ENCODE assay signal across 8 cellular contexts in the genomic region with DNA sequence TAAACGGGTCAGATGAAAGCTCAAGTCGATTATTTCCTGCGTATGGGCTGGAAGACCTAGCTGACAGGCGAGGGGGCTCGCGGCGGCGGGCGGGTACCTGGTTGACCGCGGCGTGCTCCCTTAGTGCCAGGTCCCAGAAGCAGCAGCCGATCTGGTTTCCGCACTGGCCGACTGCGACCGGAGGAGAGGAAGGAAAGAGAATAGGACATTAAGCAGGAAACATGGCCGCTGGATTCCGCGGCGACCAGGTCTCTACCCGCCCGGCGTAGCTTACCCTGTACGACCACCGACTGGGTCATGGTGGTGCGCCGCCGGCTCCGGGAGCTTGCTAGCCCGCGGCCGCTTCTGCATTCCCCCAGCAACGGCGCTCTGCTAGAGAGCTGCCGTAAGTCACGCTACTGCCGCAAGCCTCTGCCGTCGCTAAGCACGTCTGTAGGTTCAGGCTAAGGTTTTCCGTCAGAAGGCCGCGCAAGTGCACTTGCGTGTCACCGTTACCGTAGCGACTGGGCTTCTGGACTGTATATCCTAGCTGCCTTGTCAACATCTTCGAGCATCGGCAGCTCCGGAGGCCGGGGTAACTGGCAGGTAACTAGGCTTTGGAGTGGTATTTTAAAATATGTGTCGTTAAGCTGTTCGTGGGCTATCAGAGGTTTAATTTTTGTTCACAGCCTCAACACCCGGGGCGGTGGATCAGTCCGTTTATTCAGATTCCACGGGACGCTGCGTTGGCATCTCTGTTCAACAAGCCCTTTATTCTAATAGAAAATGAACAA. TPM values are rescaled to one million over a fixed set of nuclear protein-coding genes. Genes with fewer than 3 reads are reported as not detected.
A peak's percentile ranks its signal among the peaks of the same experiment; 100 is the strongest.
DNase-seq lines count a peak whose midpoint lies in the region; ATAC-seq, FAIRE-seq and TF ChIP-seq lines count a peak whose summit lies in the region.

TSS of gene FAM229B (plus strand) at position 456 of the 773 bp plus-strand sequence. CDS start 11,693 bp downstream, outside the sequence.
TSS of gene TUBE1 (minus strand) at position 347 of the 773 bp plus-strand sequence. CDS start at position 299, 48 bp downstream.

- H3K4me1 ChIP-seq in keratinocyte (ENCODE audit: control insufficient read depth, extremely low read depth, insufficient read depth, low read length): peaks cover 5% of the 10 kb centered on the region

- TF ChIP-seq POLR2A in GM18951 (IDR thresholded peaks at IDR 0.05; ENCODE audit: extremely low read depth, insufficient read depth, insufficient read length): peak; percentile 85

- H3K9me1 ChIP-seq in keratinocyte (ENCODE audit: control insufficient read depth, extremely low read depth, insufficient read depth, low read length): no peaks in the 10 kb centered on the region

- no peaks in the 10 kb centered on the region for H3K79me2 ChIP-seq in keratinocyte (ENCODE audit: control insufficient read depth, insufficient read depth, low read length)

- peak within 1 kb of the TSS; percentile 96 for H3K4me2 ChIP-seq in keratinocyte (ENCODE audit: control insufficient read depth, extremely low read depth, insufficient read depth, low read depth, low read length)

- peak; percentile 92 for FAIRE-seq in keratinocyte (lab: Jason Lieb, UNC)

- in situ Hi-C loops in GM18951 (cut with MboI; ENCODE audit: low sequenced_read_pairs, unreplicated experiment): no loop called here

- no peaks in the 10 kb centered on the region for H3K27me3 ChIP-seq in keratinocyte (ENCODE audit: control insufficient read depth, extremely low read depth, insufficient read depth, low read length)

- H3K27ac ChIP-seq in keratinocyte (ENCODE audit: control insufficient read depth, insufficient read depth, low read length): peak within 1 kb of the TSS; percentile 76

- peak; percentile 97 for ATAC-seq in HG03175 (IDR thresholded peaks at IDR 0.05; ENCODE audit: unreplicated experiment)

- dilution Hi-C loops in keratinocyte (cut with MboI; ENCODE audit: extremely low pct_ligation_motif_present, low sequenced_read_pairs): no loop called here

- peak within 1 kb of the TSS; percentile 86 for H3K9ac ChIP-seq in keratinocyte (ENCODE audit: control insufficient read depth, extremely low read depth, insufficient read depth, low read length)

- DNase-seq in AG09319 (ENCODE audit: extremely low read depth, low read depth) (peak; percentile 96), NCI-H226 (peak; percentile 95), cerebellar nuclear complex (lab: John Stamatoyannopoulos, UW) (peak; percentile 83 to 89), keratinocyte (ENCODE audit: low read depth, low spot score) (peak; percentile 87)
- peak; percentile 54 to 80 (median 72) for DNase-seq in activated CD4-positive, CD25-positive, alpha-beta regulatory T cell (lab: John Stamatoyannopoulos, UW)
- peak; percentile 72 for DNase-seq in stimulated activated CD4-positive, alpha-beta T cell treated with anti-CD3 and anti-CD28 coated beads, Interleukin-15, amount 100 ng/mL, for 1 hour (ENCODE audit: low read depth in 1 of 2, low spot score in 1 of 2)

- TF ChIP-seq CTCF in AG09319 (IDR thresholded peaks at IDR 0.05; ENCODE audit: low read depth, low read length): no peak
- peak in 1 of 3 experiments; percentile 9 for TF ChIP-seq CTCF in keratinocyte (optimal IDR thresholded peaks at IDR 0.05 in 1 of 3, IDR thresholded peaks at IDR 0.05 in 1 of 3, conservative IDR thresholded peaks at IDR 0.05 in 1 of 3; ENCODE audit: extremely low read depth in 1 of 3, insufficient read depth in 2 of 3, low read length in 3 of 3)

- H3K36me3 ChIP-seq in keratinocyte (ENCODE audit: control insufficient read depth in 2 of 2, extremely low read depth in 1 of 2, insufficient read depth in 2 of 2, low read length in 2 of 2): peaks cover 3 to 21% of the 10 kb centered on the region in 2 experiments

- peak within 1 kb of the TSS; percentile 99 for H2AFZ ChIP-seq in keratinocyte (ENCODE audit: control insufficient read depth, low read length)

- no peaks in the 10 kb centered on the region for H3K9me3 ChIP-seq in keratinocyte (ENCODE audit: control insufficient read depth, low read depth, low read length)

- H3K4me3 ChIP-seq in keratinocyte (ENCODE audit: control insufficient read depth in 2 of 3, extremely low read depth in 1 of 3, insufficient read depth in 2 of 3, low read depth in 1 of 3, low read length in 3 of 3): peak within 1 kb of the TSS; percentile 80 to 97 (median 97)

- no peaks in the 10 kb centered on the region for H4K20me1 ChIP-seq in keratinocyte (ENCODE audit: control insufficient read depth, extremely low read depth, insufficient read depth, low read length)

RNA-seq across cellular contexts. Expression of gene FAM229B, which starts in this region (rescaled TPM):
- 8.9 to 15.0 TPM (median 12.1 TPM) in 3 replicates for polyA plus RNA-seq in keratinocyte
- polyA plus RNA-seq in keratinocyte (2011; ENCODE audit: low read depth): not detected
- 15.2 and 19.0 TPM in 2 replicates for polyA plus RNA-seq in keratinocyte (2011; cell fraction: cytosol; rRNA removed)
- 5.0 and 7.8 TPM in 2 replicates for polyA plus RNA-seq in keratinocyte (2011; cell fraction: nucleus; rRNA removed)
- 4.5 and 11.0 TPM in 2 replicates for polyA plus RNA-seq in keratinocyte (2012; ENCODE audit: low replicate concordance)
- 3.5 to 4.6 TPM (median 3.5 TPM) in 3 replicates for polyA minus RNA-seq in keratinocyte
- not detected for polyA minus RNA-seq in keratinocyte (2011; cell fraction: cytosol; rRNA and poly(A)+ RNA removed)
- polyA minus RNA-seq in keratinocyte (2011; cell fraction: nucleus; rRNA and poly(A)+ RNA removed): 0.42 and 0.62 TPM in 2 replicates

RNA-seq across cellular contexts. Expression of gene TUBE1, which starts in this region (rescaled TPM):
- 6.3 to 15.4 TPM (median 11.0 TPM) in 3 replicates for polyA plus RNA-seq in keratinocyte
- 12.8 TPM for polyA plus RNA-seq in keratinocyte (2011; ENCODE audit: low read depth)
- 4.4 and 8.8 TPM in 2 replicates for polyA plus RNA-seq in keratinocyte (2011; cell fraction: cytosol; rRNA removed)
- polyA plus RNA-seq in keratinocyte (2011; cell fraction: nucleus; rRNA removed): 15.4 and 21.8 TPM in 2 replicates
- polyA plus RNA-seq in keratinocyte (2012; ENCODE audit: low replicate concordance): 7.8 and 15.5 TPM in 2 replicates
- 3.5 to 7.0 TPM (median 4.2 TPM) in 3 replicates for polyA minus RNA-seq in keratinocyte
- polyA minus RNA-seq in keratinocyte (2011; cell fraction: cytosol; rRNA and poly(A)+ RNA removed): 3.5 TPM
- 8.7 and 11.1 TPM in 2 replicates for polyA minus RNA-seq in keratinocyte (2011; cell fraction: nucleus; rRNA and poly(A)+ RNA removed)

Comparison
In these comparisons a context has a peak if more than half of its experiments do, and no peak if none do; other contexts are left out.
1. Peak in every context shown above with its lines: DNase-seq, ATAC-seq, H3K4me3 ChIP-seq and H3K27ac ChIP-seq.